Comparison of ENCODE assay signal across 8 cellular contexts in the genomic region with DNA sequence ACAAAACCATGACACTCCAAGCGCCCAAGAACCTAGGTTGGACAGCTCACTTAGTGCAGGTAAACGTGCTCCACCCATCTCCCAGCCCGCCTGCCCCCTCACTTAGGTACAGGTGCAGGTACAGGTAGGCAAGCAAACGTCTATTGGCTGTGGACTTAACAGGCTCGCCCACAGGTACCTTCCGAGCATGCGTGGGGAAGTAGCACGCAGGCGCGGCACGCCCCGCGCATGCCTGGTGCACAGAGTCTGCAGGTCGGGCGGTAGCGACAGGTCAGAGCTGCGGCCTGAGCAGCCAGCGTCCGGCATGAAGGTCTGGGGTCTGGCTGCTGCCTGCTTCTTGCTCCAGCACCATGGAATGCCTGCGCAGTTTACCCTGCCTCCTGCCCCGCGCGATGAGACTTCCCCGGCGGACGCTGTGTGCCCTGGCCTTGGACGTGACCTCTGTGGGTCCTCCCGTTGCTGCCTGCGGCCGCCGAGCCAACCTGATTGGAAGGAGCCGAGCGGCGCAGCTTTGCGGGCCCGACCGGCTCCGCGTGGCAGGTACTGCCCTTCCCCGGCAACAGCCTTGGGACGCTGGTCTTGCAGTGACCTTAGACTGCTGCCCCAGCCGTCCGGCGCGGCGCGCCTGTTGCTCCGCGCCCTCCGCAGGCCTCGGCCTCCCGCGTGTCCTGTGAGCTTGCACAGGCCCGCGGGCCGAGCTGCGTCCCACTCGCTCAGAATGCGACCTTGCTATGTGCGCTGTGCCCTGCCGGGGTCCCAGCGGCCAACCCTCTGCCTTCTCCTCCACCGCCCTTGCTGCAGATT. TPM values are rescaled to one million over a fixed set of nuclear protein-coding genes. Genes with fewer than 3 reads are reported as not detected.
DNase-seq lines count a peak whose midpoint lies in the region; ATAC-seq and TF ChIP-seq lines count a peak whose summit lies in the region.

A gene with protein sequence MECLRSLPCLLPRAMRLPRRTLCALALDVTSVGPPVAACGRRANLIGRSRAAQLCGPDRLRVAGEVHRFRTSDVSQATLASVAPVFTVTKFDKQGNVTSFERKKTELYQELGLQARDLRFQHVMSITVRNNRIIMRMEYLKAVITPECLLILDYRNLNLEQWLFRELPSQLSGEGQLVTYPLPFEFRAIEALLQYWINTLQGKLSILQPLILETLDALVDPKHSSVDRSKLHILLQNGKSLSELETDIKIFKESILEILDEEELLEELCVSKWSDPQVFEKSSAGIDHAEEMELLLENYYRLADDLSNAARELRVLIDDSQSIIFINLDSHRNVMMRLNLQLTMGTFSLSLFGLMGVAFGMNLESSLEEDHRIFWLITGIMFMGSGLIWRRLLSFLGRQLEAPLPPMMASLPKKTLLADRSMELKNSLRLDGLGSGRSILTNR (plus strand): TSS at position 240 of the 804 bp plus-strand sequence. CDS start 111 bp downstream, at position 351.

- peaks cover 6% of the 10 kb centered on the region for H3K36me3 Mint-ChIP-seq in T-helper 2 cell treated with Interferon-gamma antibody and Interleukin-4, amounts not matched to agents 5 μg/mL and 100 μg/mL, for 36 hours (ENCODE audit: low read depth)

- DNase-seq in NCI-H146 treated with DMSO at 0.1 percent for 48 hours (lab: John Stamatoyannopoulos, UW; ENCODE audit: unreplicated experiment): peak; percentile 92
- peak; percentile 84 for DNase-seq in T-helper 2 cell treated with Interferon-gamma antibody and Interleukin-4, amounts not matched to agents 5 μg/mL and 100 μg/mL, for 36 hours (ENCODE audit: low spot score)
- DNase-seq in ascending aorta (ENCODE audit: low spot score in 2 of 2): peak; percentile 50 to 87
- DNase-seq in right cardiac atrium: peak; percentile 85 to 95 (median 93)
- peak; percentile 91 for DNase-seq in putamen (ENCODE audit: low spot score)
- peak; percentile 67 to 76 for DNase-seq in uterus

- peaks cover 25% of the 10 kb centered on the region for H3K4me1 Mint-ChIP-seq in T-helper 2 cell treated with Interferon-gamma antibody and Interleukin-4, amounts not matched to agents 5 μg/mL and 100 μg/mL, for 36 hours (ENCODE audit: low read depth)

- H3K9me3 Mint-ChIP-seq in T-helper 2 cell treated with Interferon-gamma antibody and Interleukin-4, amounts not matched to agents 5 μg/mL and 100 μg/mL, for 36 hours: no peaks in the 10 kb centered on the region

- H3K27ac Mint-ChIP-seq in T-helper 2 cell treated with Interferon-gamma antibody and Interleukin-4, amounts not matched to agents 5 μg/mL and 100 μg/mL, for 36 hours: peak within 1 kb of the TSS; percentile 70

- TF ChIP-seq CTCF in ascending aorta (IDR thresholded peaks at IDR 0.05) (no peak), uterus (IDR thresholded peaks at IDR 0.05) (peak in 1 of 4 experiments; percentile 5)

- H3K27ac ChIP-seq in ascending aorta (peak within 1 kb of the TSS; percentile 59 to 68), right cardiac atrium (ENCODE audit: low read length) (peak within 1 kb of the TSS; percentile 43), uterus (peak within 1 kb of the TSS; percentile 77 to 79)

- H3K4me1 ChIP-seq in ascending aorta (peaks cover 0 to 13% of the 10 kb centered on the region in 2 donors), right cardiac atrium (ENCODE audit: control insufficient read depth, insufficient read depth, low read length) (no peaks in the 10 kb centered on the region), uterus (no peaks in the 10 kb centered on the region)

- intact Hi-C loops in ascending aorta (cut with DNase I): no loop called here
- intact Hi-C loops in right cardiac atrium (cut with DNase I): no loop called here
- intact Hi-C loops in uterus (cut with DNase I; ENCODE audit: low total_unique reads): no loop called here

- H3K27me3 ChIP-seq in ascending aorta (no peaks in the 10 kb centered on the region), right cardiac atrium (ENCODE audit: control insufficient read depth, insufficient read depth) (no peaks in the 10 kb centered on the region), uterus (no peaks in the 10 kb centered on the region)

- peak within 1 kb of the TSS; percentile 94 to 97 for H3K4me3 ChIP-seq in ascending aorta
- peak within 1 kb of the TSS; percentile 67 for H3K4me3 ChIP-seq in right cardiac atrium (ENCODE audit: low read length)
- H3K4me3 ChIP-seq in uterus: peak within 1 kb of the TSS; percentile 76 to 89

- peak in 1 of 2 donors; percentile 77 for TF ChIP-seq POLR2A in uterus (IDR thresholded peaks at IDR 0.05)

- H3K36me3 ChIP-seq in ascending aorta (peaks cover 0 to 9% of the 10 kb centered on the region in 2 donors), uterus (no peaks in the 10 kb centered on the region)

- ATAC-seq in GM18502 (IDR thresholded peaks at IDR 0.05; ENCODE audit: poor library complexity, unreplicated experiment) (peak; percentile 95), HG02884 (IDR thresholded peaks at IDR 0.05; ENCODE audit: unreplicated experiment) (peak; percentile 95), right cardiac atrium (peak; percentile 99)

- peaks cover 20% of the 10 kb centered on the region for H3K27me3 Mint-ChIP-seq in T-helper 2 cell treated with Interferon-gamma antibody and Interleukin-4, amounts not matched to agents 5 μg/mL and 100 μg/mL, for 36 hours (ENCODE audit: low read depth)

- WGBS in right cardiac atrium: under 1% methylated on average over 63 of the region's 63 CpGs

- no peaks in the 10 kb centered on the region for H3K9me3 ChIP-seq in ascending aorta
- no peaks in the 10 kb centered on the region for H3K9me3 ChIP-seq in right cardiac atrium (ENCODE audit: control insufficient read depth, low read length)
- no peaks in the 10 kb centered on the region for H3K9me3 ChIP-seq in uterus

- peak within 1 kb of the TSS; percentile 97 for H3K4me3 Mint-ChIP-seq in T-helper 2 cell treated with Interferon-gamma antibody and Interleukin-4, amounts not matched to agents 5 μg/mL and 100 μg/mL, for 36 hours

RNA-seq across cellular contexts. Expression of the gene that starts here (rescaled TPM):
- 3.2 TPM for total RNA-seq in ascending aorta
- 10 to 100 TPM; 37.5 to 45.3 (median 39.8) TPM for total RNA-seq in right cardiac atrium
- polyA plus RNA-seq in right cardiac atrium: 30.3 TPM
- total RNA-seq in uterus: 10 to 100 TPM in 3 of 4 donors, 1 to 10 TPM in 1; 3.8 to 31.9 (median 16.5) TPM

Comparison
In these comparisons a context has a peak if more than half of its experiments do, and no peak if none do; other contexts are left out.
1. Peak in every context shown above with its lines: DNase-seq, ATAC-seq, H3K4me3 ChIP-seq and H3K27ac ChIP-seq.